ENCODE assay signal across 2 cellular contexts in genomic region chr13:52412128-52412527, GRCh38.
TF ChIP-seq lines count a peak whose summit lies in the region.

No MANE protein-coding gene starts in this region.

TF ChIP-seq in A549, 52 proteins besides CTCF, POLR2A, EP300 and RAD21:
- TF ChIP-seq MAX (IDR thresholded peaks at IDR 0.05), result no peak
- no peak for TF ChIP-seq RFX5 (IDR thresholded peaks at IDR 0.05)
- no peak for TF ChIP-seq ELK1 (IDR thresholded peaks at IDR 0.05; ENCODE audit: low read depth, low read length)
- no peak for TF ChIP-seq ZNF302 (CRISPR knock-in tag; IDR thresholded peaks at IDR 0.05)
- no peak for TF ChIP-seq EHF (CRISPR knock-in tag; IDR thresholded peaks at IDR 0.05)
TF ChIP-seq in A549: peak in this region for 0.

TF ChIP-seq in HCT116, 20 proteins besides CTCF, POLR2A, EP300 and RAD21:
- TF ChIP-seq FOSL1 (IDR thresholded peaks at IDR 0.05; ENCODE audit: low read depth) (no peak), TCF7L2 (IDR thresholded peaks at IDR 0.05; ENCODE audit: borderline replicate concordance, extremely low read depth, insufficient read depth, insufficient read length) (no peak), ZFX (IDR thresholded peaks at IDR 0.05) (no peak), ZNF274 (IDR thresholded peaks at IDR 0.05; ENCODE audit: low read depth, low read length) (no peak), POLR2AphosphoS5 (IDR thresholded peaks at IDR 0.05; ENCODE audit: low read depth, low read length) (no peak), YY1 (IDR thresholded peaks at IDR 0.05; ENCODE audit: extremely low read depth, insufficient replicate concordance, low read depth, low read length) (no peak), SP1 (IDR thresholded peaks at IDR 0.05; ENCODE audit: low read depth) (no peak), REST (IDR thresholded peaks at IDR 0.05; ENCODE audit: low read depth) (no peak), JUND (IDR thresholded peaks at IDR 0.05) (no peak), CBX3 (IDR thresholded peaks at IDR 0.05; ENCODE audit: low read depth) (no peak), EGR1 (IDR thresholded peaks at IDR 0.05; ENCODE audit: low read depth) (no peak), SRF (IDR thresholded peaks at IDR 0.05; ENCODE audit: low read depth) (no peak), ATF3 (IDR thresholded peaks at IDR 0.05) (no peak), SIN3A (IDR thresholded peaks at IDR 0.05; ENCODE audit: low read depth) (no peak), CEBPB (IDR thresholded peaks at IDR 0.05; ENCODE audit: low read depth) (no peak), EZH2phosphoT487 (IDR thresholded peaks at IDR 0.05; ENCODE audit: borderline replicate concordance) (no peak), EZH2 (IDR thresholded peaks at IDR 0.05) (no peak), MAX (IDR thresholded peaks at IDR 0.05) (no peak)
